16 cellular contexts compared by ENCODE assay signal in the genomic region with DNA sequence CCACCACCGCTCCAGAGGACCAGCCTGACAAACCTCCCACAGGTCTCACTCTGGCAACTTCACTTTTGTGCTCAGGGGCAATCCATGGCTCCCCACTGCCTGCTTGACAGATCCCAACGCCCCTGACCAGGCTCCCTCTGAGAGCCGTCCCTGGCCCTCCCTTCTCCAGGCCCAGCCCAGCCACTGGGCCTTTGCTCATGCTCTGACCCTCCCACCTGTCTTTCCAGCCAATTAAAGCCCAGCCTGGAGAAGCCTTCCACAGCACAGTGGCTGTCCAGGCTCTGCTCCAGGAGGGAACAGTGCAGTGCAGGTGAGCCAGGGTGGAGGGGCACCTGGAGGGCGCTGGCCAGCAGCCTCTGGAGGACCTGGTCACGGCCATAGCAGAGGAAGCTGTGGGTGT. TPM values are rescaled to one million over a fixed set of nuclear protein-coding genes. Genes with fewer than 3 reads are reported as not detected.
A peak's percentile ranks its signal among the peaks of the same experiment; 100 is the strongest.
DNase-seq lines count a peak whose midpoint lies in the region; ATAC-seq and TF ChIP-seq lines count a peak whose summit lies in the region.
"Had no signal": no experiment of that assay in that cellular context is flagged by ENCODE, and none has a peak within 500 bp of the region (broad histone marks: within the 10 kb centered on the region; RNA-seq: fewer than 3 reads in every experiment).

No MANE protein-coding gene starts in this region.

- H3K23ac ChIP-seq in neuronal stem cell (ENCODE audit: low read depth, low read length, poor library complexity), result peak overlapping the region; percentile 11

- no peak overlapping the region for H4K91ac ChIP-seq in neuronal stem cell (ENCODE audit: low read depth, low read length, poor library complexity)

- peaks cover 4 to 8% of the 10 kb centered on the region in 2 donors for H3K4me1 ChIP-seq in neuronal stem cell (ENCODE audit: control insufficient read depth in 2 of 2, insufficient read depth in 1 of 2, low read depth in 1 of 2, low read length in 2 of 2)

- no peaks in the 10 kb centered on the region for H3K36me3 ChIP-seq in neuronal stem cell (replicated peaks in 1 of 2; ENCODE audit: control insufficient read depth in 2 of 2, insufficient read depth in 2 of 2, low read length in 2 of 2)
- H3K36me3 ChIP-seq: BE2C, Peyer's patch, SJCRH30 had no signal

- no peak overlapping the region for H3K4me3 ChIP-seq in neuronal stem cell (ENCODE audit: low read length in 2 of 2)
- H3K4me3 ChIP-seq: K562, Peyer's patch, SJCRH30 had no signal

- no peak overlapping the region for H4K8ac ChIP-seq in neuronal stem cell (ENCODE audit: low read depth, low read length)

- H2BK12ac ChIP-seq in neuronal stem cell (ENCODE audit: low read length), result no peak overlapping the region

- TF ChIP-seq RAD21 in Ishikawa (IDR thresholded peaks at IDR 0.05; ENCODE audit: low read depth), result no peak

- H3K9ac ChIP-seq in neuronal stem cell (ENCODE audit: low read depth, low read length, poor library complexity), result peak overlapping the region; percentile 21

- no peak for TF ChIP-seq EP300 in Ishikawa (IDR thresholded peaks at IDR 0.05; ENCODE audit: borderline replicate concordance)

- no peak overlapping the region for H2AK5ac ChIP-seq in neuronal stem cell (ENCODE audit: low read depth, low read length)

- H3K27me3 ChIP-seq in neuronal stem cell (ENCODE audit: control insufficient read depth in 3 of 3, insufficient read depth in 3 of 3, low read depth in 1 of 3, low read length in 3 of 3), result peaks cover 23 to 85% (median 83%) of the 10 kb centered on the region in 3 experiments

- ATAC-seq in GM18858 (IDR thresholded peaks at IDR 0.05; ENCODE audit: unreplicated experiment), result no peak

- H3K27ac ChIP-seq in neuronal stem cell (replicated peaks; ENCODE audit: low read length), result no peak overlapping the region
- H3K27ac ChIP-seq: Peyer's patch, SJCRH30 had no signal

- no CpG with 5 or more reads among the region's 5 CpGs for WGBS in neuronal stem cell (ENCODE audit: extremely low coverage in 2 of 2, insufficient read length in 2 of 2, insufficient replicate concordance in 1 of 2), 2 donors

- H2BK5ac ChIP-seq in neuronal stem cell (ENCODE audit: low read length), result no peak overlapping the region

- peak overlapping the region; percentile 79 for H2BK15ac ChIP-seq in neuronal stem cell (ENCODE audit: low read length)

- peak overlapping the region; percentile 44 for H3K14ac ChIP-seq in neuronal stem cell (ENCODE audit: low read length)

- DNase-seq in NCI-H748 (lab: John Stamatoyannopoulos, UW; ENCODE audit: unreplicated experiment), result peak; percentile 21
- DNase-seq in NCI-H748 treated with DMSO at 0.1 percent for 48 hours (lab: John Stamatoyannopoulos, UW), result no peak
- DNase-seq in Daoy (ENCODE audit: low read depth), result peak; percentile 63
- no peak for DNase-seq in neuronal stem cell (ENCODE audit: low spot score)
- no peak for DNase-seq in NCI-H1092 (lab: John Stamatoyannopoulos, UW)
- DNase-seq: HFFc6, NCI-H1436 treated with DMSO at 0.1 percent for 48 hours had no signal

- no peak overlapping the region for H2AFZ ChIP-seq in neuronal stem cell (ENCODE audit: low read length)

- no peak overlapping the region for H3K4ac ChIP-seq in neuronal stem cell (ENCODE audit: low read length)

- peaks cover 0 to 3% of the 10 kb centered on the region in 2 donors for H3K9me3 ChIP-seq in neuronal stem cell (replicated peaks in 1 of 2; ENCODE audit: control insufficient read depth in 2 of 2, insufficient read depth in 1 of 2, low read depth in 1 of 2, low read length in 2 of 2)
- H3K9me3 ChIP-seq: BE2C, Peyer's patch, SJCRH30 had no signal

- H3K4me2 ChIP-seq in neuronal stem cell (ENCODE audit: insufficient read depth, low read length, poor library complexity, severe bottlenecking), result no peak overlapping the region

- no peak overlapping the region for H3K18ac ChIP-seq in neuronal stem cell (ENCODE audit: low read length)

- no peaks in the 10 kb centered on the region for H3K79me1 ChIP-seq in neuronal stem cell (ENCODE audit: low read depth, low read length)

- no peak overlapping the region for H2BK120ac ChIP-seq in neuronal stem cell (ENCODE audit: low read depth, low read length)

TF ChIP-seq in Ishikawa, 13 proteins besides CTCF, POLR2A, EP300 and RAD21:
- no peak for TF ChIP-seq CEBPB (IDR thresholded peaks at IDR 0.05)
- TF ChIP-seq, protein P1, sequence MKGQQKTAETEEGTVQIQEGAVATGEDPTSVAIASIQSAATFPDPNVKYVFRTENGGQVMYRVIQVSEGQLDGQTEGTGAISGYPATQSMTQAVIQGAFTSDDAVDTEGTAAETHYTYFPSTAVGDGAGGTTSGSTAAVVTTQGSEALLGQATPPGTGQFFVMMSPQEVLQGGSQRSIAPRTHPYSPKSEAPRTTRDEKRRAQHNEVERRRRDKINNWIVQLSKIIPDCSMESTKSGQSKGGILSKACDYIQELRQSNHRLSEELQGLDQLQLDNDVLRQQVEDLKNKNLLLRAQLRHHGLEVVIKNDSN (IDR thresholded peaks at IDR 0.05), result no peak
- no peak for TF ChIP-seq EGR1 (IDR thresholded peaks at IDR 0.05)
- TF ChIP-seq, protein P2, sequence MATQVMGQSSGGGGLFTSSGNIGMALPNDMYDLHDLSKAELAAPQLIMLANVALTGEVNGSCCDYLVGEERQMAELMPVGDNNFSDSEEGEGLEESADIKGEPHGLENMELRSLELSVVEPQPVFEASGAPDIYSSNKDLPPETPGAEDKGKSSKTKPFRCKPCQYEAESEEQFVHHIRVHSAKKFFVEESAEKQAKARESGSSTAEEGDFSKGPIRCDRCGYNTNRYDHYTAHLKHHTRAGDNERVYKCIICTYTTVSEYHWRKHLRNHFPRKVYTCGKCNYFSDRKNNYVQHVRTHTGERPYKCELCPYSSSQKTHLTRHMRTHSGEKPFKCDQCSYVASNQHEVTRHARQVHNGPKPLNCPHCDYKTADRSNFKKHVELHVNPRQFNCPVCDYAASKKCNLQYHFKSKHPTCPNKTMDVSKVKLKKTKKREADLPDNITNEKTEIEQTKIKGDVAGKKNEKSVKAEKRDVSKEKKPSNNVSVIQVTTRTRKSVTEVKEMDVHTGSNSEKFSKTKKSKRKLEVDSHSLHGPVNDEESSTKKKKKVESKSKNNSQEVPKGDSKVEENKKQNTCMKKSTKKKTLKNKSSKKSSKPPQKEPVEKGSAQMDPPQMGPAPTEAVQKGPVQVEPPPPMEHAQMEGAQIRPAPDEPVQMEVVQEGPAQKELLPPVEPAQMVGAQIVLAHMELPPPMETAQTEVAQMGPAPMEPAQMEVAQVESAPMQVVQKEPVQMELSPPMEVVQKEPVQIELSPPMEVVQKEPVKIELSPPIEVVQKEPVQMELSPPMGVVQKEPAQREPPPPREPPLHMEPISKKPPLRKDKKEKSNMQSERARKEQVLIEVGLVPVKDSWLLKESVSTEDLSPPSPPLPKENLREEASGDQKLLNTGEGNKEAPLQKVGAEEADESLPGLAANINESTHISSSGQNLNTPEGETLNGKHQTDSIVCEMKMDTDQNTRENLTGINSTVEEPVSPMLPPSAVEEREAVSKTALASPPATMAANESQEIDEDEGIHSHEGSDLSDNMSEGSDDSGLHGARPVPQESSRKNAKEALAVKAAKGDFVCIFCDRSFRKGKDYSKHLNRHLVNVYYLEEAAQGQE (IDR thresholded peaks at IDR 0.05; ENCODE audit: low read depth), result peak; percentile 59

RNA-seq across cellular contexts. Expression of a gene that starts 3.3 kb away (rescaled TPM):
- total RNA-seq in Daoy (2014; rRNA removed; shearing (Covaris generic)), result not detected in 2 replicates
- 0.01 TPM for polyA plus RNA-seq in neuronal stem cell (2013, experiment 1 of 2)
- not detected for polyA plus RNA-seq in neuronal stem cell (2013, experiment 2 of 2)
- total RNA-seq: A673, H7, LHCN-M2 had no signal

RNA-seq across cellular contexts. Expression of a gene that starts 4.6 kb away (rescaled TPM):
- 15.9 and 17.4 TPM in 2 replicates for total RNA-seq in Daoy (2014; rRNA removed; shearing (Covaris generic))
- 41.2 TPM for polyA plus RNA-seq in neuronal stem cell (2013, experiment 1 of 2)
- 37.6 TPM for polyA plus RNA-seq in neuronal stem cell (2013, experiment 2 of 2)

RNA-seq across cellular contexts. Expression of a gene that starts 18.7 kb away (rescaled TPM):
- not detected in 2 replicates for total RNA-seq in Daoy (2014; rRNA removed; shearing (Covaris generic))
- not detected for polyA plus RNA-seq in neuronal stem cell (2013, experiment 1 of 2)
- polyA plus RNA-seq in neuronal stem cell (2013, experiment 2 of 2), result not detected
- total RNA-seq: A673, H7, HFFc6, K562, LHCN-M2, Peyer's patch, SJCRH30 had no signal
- polyA plus RNA-seq: K562 had no signal

RNA-seq across cellular contexts. Expression of a gene that starts 19.8 kb away (rescaled TPM):
- total RNA-seq in Daoy (2014; rRNA removed; shearing (Covaris generic)), result 69.8 and 86.6 TPM in 2 replicates
- polyA plus RNA-seq in neuronal stem cell (2013, experiment 1 of 2), result 15.6 TPM
- 16.0 TPM for polyA plus RNA-seq in neuronal stem cell (2013, experiment 2 of 2)

RNA-seq across cellular contexts. Expression of a gene that starts 22.5 kb away (rescaled TPM):
- 1.2 and 2.2 TPM in 2 replicates for total RNA-seq in Daoy (2014; rRNA removed; shearing (Covaris generic))
- 27.7 TPM for polyA plus RNA-seq in neuronal stem cell (2013, experiment 1 of 2)
- polyA plus RNA-seq in neuronal stem cell (2013, experiment 2 of 2), result 24.0 TPM

Comparison
In these comparisons a context has a peak if more than half of its experiments do, and no peak if none do; other contexts are left out.
1. DNase-seq: peak in NCI-H748 (single experiment) and Daoy (single experiment); none in NCI-H748 treated with DMSO at 0.1 percent for 48 hours (single experiment), neuronal stem cell (single experiment) and NCI-H1092 (single experiment).